Comparison of ENCODE assay signal across 26 cellular contexts in genomic region chr3:53803124-53803815, GRCh38. TPM values are rescaled to one million over a fixed set of nuclear protein-coding genes. Genes with fewer than 3 reads are reported as not detected.
DNase-seq lines count a peak whose midpoint lies in the region; ATAC-seq and TF ChIP-seq lines count a peak whose summit lies in the region.
"Had no signal": no experiment of that assay in that cellular context is flagged by ENCODE, and none has a peak within 500 bp of the region (broad histone marks: within the 10 kb centered on the region; RNA-seq: fewer than 3 reads in every experiment).

No MANE protein-coding gene starts in this region.

- H3K36me3 ChIP-seq in spleen = peaks cover 0 to 7% (median 0%) of the 10 kb centered on the region in 6 donors
- H3K36me3 ChIP-seq: HAP-1, heart right ventricle, left lung, uterus had no signal

- TF ChIP-seq CTCF in spleen (IDR thresholded peaks at IDR 0.05 in 8 of 11, conservative IDR thresholded peaks at IDR 0.05 in 3 of 11) = no peak

- peaks cover 0 to 4% (median 0%) of the 10 kb centered on the region in 7 donors for H3K27me3 ChIP-seq in spleen (replicated peaks in 1 of 7)
- H3K27me3 ChIP-seq: left lung, testis, uterus had no signal

- H3K27ac ChIP-seq in spleen = no peak overlapping the region
- H3K27ac ChIP-seq: heart right ventricle, left lung, psoas muscle, uterus had no signal

- H3K4me1 ChIP-seq in spleen = no peaks in the 10 kb centered on the region
- H3K4me1 ChIP-seq: HAP-1, left lung, uterus had no signal

- no peak for TF ChIP-seq POLR2A in spleen (IDR thresholded peaks at IDR 0.05)

- 79 to 93% (median 90%) methylated on average over 11 to 18 of the region's 18 CpGs for WGBS in spleen, 5 donors

- no peaks in the 10 kb centered on the region for H3K9me3 ChIP-seq in spleen
- H3K9me3 ChIP-seq: HAP-1, heart right ventricle, left lung, psoas muscle, SK-N-SH, testis, uterus had no signal

- DNase-seq in NCI-H2029 (lab: John Stamatoyannopoulos, UW) = peak; percentile 3
- DNase-seq in NCI-H2029 treated with DMSO at 0.1 percent for 48 hours (lab: John Stamatoyannopoulos, UW) = no peak
- peak; percentile 61 for DNase-seq in NCI-H146 (lab: John Stamatoyannopoulos, UW)
- DNase-seq in islet precursor cell = peak; percentile 58
- DNase-seq in spleen = peak; percentile 51
- no peak for DNase-seq in NCI-H2227 treated with DMSO at 0.1 percent for 48 hours (lab: John Stamatoyannopoulos, UW)
- no peak for DNase-seq in DMS 273 treated with DMSO at 0.1 percent for 48 hours (lab: John Stamatoyannopoulos, UW)
- DNase-seq: 8988T; activated CD4-positive, alpha-beta memory T cell treated with anti-CD3 and anti-CD28 coated beads for 36 hours; activated CD4-positive, CD25-positive, alpha-beta regulatory T cell treated with anti-CD3 and anti-CD28 coated beads, Interleukin-2, amount 50 U/mL, for 72 hours; activated CD8-positive, alpha-beta memory T cell treated with anti-CD3 and anti-CD28 coated beads, Interleukin-2, amount 50 U/mL, for 4 hours; amygdala; heart right ventricle; left lung; naive B cell; NCI-H1694 treated with DMSO at 0.1 percent for 48 hours; NCI-H226; psoas muscle; SK-N-SH; stimulated activated naive CD8-positive, alpha-beta T cell treated with anti-CD3 and anti-CD28 coated beads, Interleukin-15, Interleukin-2, amounts not matched to agents 100 U/mL and 50 U/mL, for 24 hours; T-helper 17 cell; testis; uterus had no signal

- intact Hi-C loops in spleen (cut with DNase I; ENCODE audit: low total_unique reads) = no loop called here

- no peak for ATAC-seq in HG03469 (IDR thresholded peaks at IDR 0.05; ENCODE audit: unreplicated experiment)
- ATAC-seq: esophagus mucosa; heart right ventricle; left lung; psoas muscle; stimulated activated naive CD8-positive, alpha-beta T cell treated with anti-CD3 and anti-CD28 coated beads, Interleukin-15, Interleukin-2, amounts not matched to agents 100 U/mL and 50 U/mL, for 24 hours; T-helper 17 cell had no signal

- no peak overlapping the region for H3K4me3 ChIP-seq in spleen
- H3K4me3 ChIP-seq: HAP-1, heart right ventricle, left lung, psoas muscle, testis, uterus had no signal

RNA-seq across cellular contexts. Expression of gene CHDH, which starts 42.9 kb away (rescaled TPM):
- 1 to 10 TPM in 3 of 7 donors, under 1 TPM in 4; 0.43 to 4.9 (median 0.89) TPM for total RNA-seq in spleen
- under 1 TPM; 0.19 to 0.32 (median 0.26) TPM for polyA plus RNA-seq in spleen

RNA-seq across cellular contexts. Expression of gene IL17RB, which starts 43.1 kb away (rescaled TPM):
- under 1 TPM in 5 of 7 donors, not detected in 2; 0.13 to 0.56 (median 0.26) TPM for total RNA-seq in spleen
- under 1 TPM; 0.16 to 0.59 (median 0.26) TPM for polyA plus RNA-seq in spleen

Comparison
In these comparisons a context has a peak if more than half of its experiments do, and no peak if none do; other contexts are left out.
1. DNase-seq: peak in NCI-H2029 (single experiment), NCI-H146 (single experiment), islet precursor cell (single experiment) and spleen (single experiment); none in NCI-H2029 treated with DMSO at 0.1 percent for 48 hours (single experiment), NCI-H2227 treated with DMSO at 0.1 percent for 48 hours (single experiment) and DMS 273 treated with DMSO at 0.1 percent for 48 hours (single experiment).